1 cellular context compared by ENCODE assay signal in the genomic region with DNA sequence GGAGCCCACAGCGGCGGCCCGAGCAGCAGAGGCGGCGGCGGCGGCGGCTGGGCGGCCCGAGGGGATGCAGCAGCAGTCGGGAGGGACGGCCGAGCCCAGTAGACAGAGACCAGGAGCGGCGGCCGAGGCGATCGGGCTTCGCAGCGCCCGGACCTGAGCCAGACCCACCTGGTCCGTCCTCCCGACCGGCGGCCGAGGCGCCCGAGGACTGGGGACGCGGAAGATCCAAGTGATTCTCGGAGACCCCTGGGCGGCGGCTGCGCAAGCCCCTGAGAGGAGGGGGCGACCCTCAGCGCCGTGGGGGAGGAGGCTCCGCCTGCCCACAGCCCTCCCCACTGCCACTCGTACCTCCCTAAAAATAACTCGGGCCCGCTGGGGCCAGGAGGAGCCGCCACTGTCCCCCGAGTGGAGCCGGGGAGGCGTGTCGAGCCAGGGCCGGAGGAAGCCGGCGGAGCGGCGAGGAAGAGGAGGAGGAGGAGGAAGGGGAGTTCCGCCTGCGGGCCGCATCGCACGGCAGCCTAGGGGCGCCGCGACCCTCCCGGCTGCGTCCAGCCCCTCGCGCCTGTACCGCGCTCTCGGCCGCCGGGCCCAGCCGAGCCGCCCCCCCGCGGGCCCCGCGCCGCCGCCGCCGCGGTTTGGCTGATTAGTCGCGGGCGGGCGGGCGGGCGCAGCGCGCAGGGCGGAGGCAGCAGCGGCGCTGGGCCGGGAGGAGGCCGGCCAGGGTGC.
TF ChIP-seq lines count a peak whose summit lies in the region.

No MANE protein-coding gene starts in this region.

TF ChIP-seq in K562, 482 proteins besides CTCF, POLR2A, EP300 and RAD21 (continued from another document and continues in another):
- TF ChIP-seq AFF4 (CRISPR knock-in tag; IDR thresholded peaks at IDR 0.05) (0 out of 2 replicates have a peak, but pooled peaks have one; percentile 16), THRAP3 (IDR thresholded peaks at IDR 0.05; ENCODE audit: borderline replicate concordance) (no peak), SMARCA5 (IDR thresholded peaks at IDR 0.05) (no peak), GTF3C2 (IDR thresholded peaks at IDR 0.05; ENCODE audit: borderline replicate concordance, extremely low read depth, insufficient read length) (no peak), RBBP5 (IDR thresholded peaks at IDR 0.05; ENCODE audit: borderline replicate concordance, insufficient read depth, low read length, poor library complexity, severe bottlenecking) (peak; percentile 83), TCFL5 (CRISPR knock-in tag; conservative IDR thresholded peaks at IDR 0.05) (no peak), ZNF592 (IDR thresholded peaks at IDR 0.05) (no peak), NR2C1 (IDR thresholded peaks at IDR 0.05) (no peak), NR2C1 (tag; IDR thresholded peaks at IDR 0.05) (no peak), ZFPM2 (CRISPR knock-in tag; IDR thresholded peaks at IDR 0.05) (no peak), ZNF124 (CRISPR knock-in tag; IDR thresholded peaks at IDR 0.05) (no peak), ELF1 (tag; IDR thresholded peaks at IDR 0.05) (no peak), BMI1 (IDR thresholded peaks at IDR 0.05; ENCODE audit: low read length) (no peak), BRD4 (IDR thresholded peaks at IDR 0.05) (no peak), HDAC1 (IDR thresholded peaks at IDR 0.05) (peak in 1 of 2 experiments; percentile 16; a peak in 1 of 4 replicates), TBP (optimal IDR thresholded peaks at IDR 0.05; ENCODE audit: low read depth, low read length) (no peak), ZNF384 (IDR thresholded peaks at IDR 0.05; ENCODE audit: low read depth, low read length) (no peak), ZNF263 (CRISPR knock-in tag; IDR thresholded peaks at IDR 0.05; ENCODE audit: borderline replicate concordance) (peak; percentile 35), POLR3A (IDR thresholded peaks at IDR 0.05; ENCODE audit: borderline replicate concordance, extremely low read depth, insufficient read depth, insufficient read length) (no peak), CHD4 (IDR thresholded peaks at IDR 0.05; ENCODE audit: insufficient read depth, insufficient replicate concordance, low read depth, low read length, poor library complexity, severe bottlenecking) (no peak), VEZF1 (CRISPR knock-in tag; IDR thresholded peaks at IDR 0.05) (peak; percentile 99), ATF2 (CRISPR knock-in tag; IDR thresholded peaks at IDR 0.05) (no peak), PKNOX1 (IDR thresholded peaks at IDR 0.05) (no peak), DDX20 (tag; IDR thresholded peaks at IDR 0.05; ENCODE audit: low read depth) (no peak), CHD1 (IDR thresholded peaks at IDR 0.05; ENCODE audit: low read length) (peak; percentile 78), POLR2H (tag; IDR thresholded peaks at IDR 0.05; ENCODE audit: low read depth) (no peak), TAL1 (IDR thresholded peaks at IDR 0.05) (no peak), TAF1 (IDR thresholded peaks at IDR 0.05; ENCODE audit: control insufficient read depth, extremely low read depth, insufficient read depth, low read length, severe bottlenecking) (peak; percentile 19), ZNF324 (CRISPR knock-in tag; IDR thresholded peaks at IDR 0.05) (no peak), ZNF57 (CRISPR knock-in tag; IDR thresholded peaks at IDR 0.05) (no peak), HEY1 (CRISPR knock-in tag; IDR thresholded peaks at IDR 0.05; ENCODE audit: borderline replicate concordance) (no peak), NFIC (IDR thresholded peaks at IDR 0.05) (no peak), RFX1 (IDR thresholded peaks at IDR 0.05) (no peak), ZFX (CRISPR knock-in tag; IDR thresholded peaks at IDR 0.05) (peak; percentile 86), FOXP1 (CRISPR knock-in tag; IDR thresholded peaks at IDR 0.05) (peak; percentile 43; the same call in 1 of the 2 replicates), ZBTB1 (CRISPR knock-in tag; IDR thresholded peaks at IDR 0.05; ENCODE audit: borderline replicate concordance, low read depth) (0 out of 2 replicates have a peak, but pooled peaks have one; percentile 13), ZKSCAN3 (CRISPR knock-in tag; IDR thresholded peaks at IDR 0.05) (no peak)
- TF ChIP-seq, protein P1, sequence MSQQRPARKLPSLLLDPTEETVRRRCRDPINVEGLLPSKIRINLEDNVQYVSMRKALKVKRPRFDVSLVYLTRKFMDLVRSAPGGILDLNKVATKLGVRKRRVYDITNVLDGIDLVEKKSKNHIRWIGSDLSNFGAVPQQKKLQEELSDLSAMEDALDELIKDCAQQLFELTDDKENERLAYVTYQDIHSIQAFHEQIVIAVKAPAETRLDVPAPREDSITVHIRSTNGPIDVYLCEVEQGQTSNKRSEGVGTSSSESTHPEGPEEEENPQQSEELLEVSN (IDR thresholded peaks at IDR 0.05; ENCODE audit: borderline replicate concordance in 1 of 2, extremely low read depth in 1 of 2, insufficient read depth in 1 of 2, insufficient read length in 1 of 2, low read depth in 1 of 2, low read length in 1 of 2, poor library complexity in 1 of 2, severe bottlenecking in 1 of 2) = peak in 1 of 2 experiments; percentile 22
